19 cellular contexts compared by ENCODE assay signal in the genomic region with DNA sequence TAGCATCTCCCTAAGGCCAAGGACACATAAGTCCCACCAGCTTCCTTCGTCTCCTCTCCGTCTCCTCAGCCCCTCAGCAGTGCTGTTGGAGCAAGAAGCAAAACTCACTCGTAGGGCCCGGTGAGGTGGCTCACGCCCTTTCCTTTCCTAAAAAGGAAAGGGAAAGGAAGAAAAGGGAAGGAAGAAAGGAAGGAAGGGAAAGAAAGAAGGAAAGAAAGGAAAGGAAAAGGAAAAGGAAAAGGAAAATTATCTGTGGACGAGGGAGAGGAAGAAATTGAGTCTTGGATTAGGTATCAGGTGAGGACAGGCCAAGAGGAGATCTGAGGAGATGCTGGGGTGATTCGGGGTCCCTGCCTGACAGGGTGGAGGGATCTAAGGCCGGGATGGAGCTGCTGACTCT.
"Had no signal": no experiment of that assay in that cellular context is flagged by ENCODE, and none has a peak within 500 bp of the region (broad histone marks: within the 10 kb centered on the region; RNA-seq: fewer than 3 reads in every experiment).

No MANE protein-coding gene starts in this region.

- H3K4me3 ChIP-seq: coronary artery, heart left ventricle, mucosa of descending colon, psoas muscle, right atrium auricular region, tibial artery, vagina had no signal

- H3K36me3 ChIP-seq: right atrium auricular region, tibial artery, vagina had no signal

- H3K27me3 ChIP-seq: heart left ventricle, right atrium auricular region, spleen, tibial artery, vagina had no signal

- FAIRE-seq: bronchial epithelial cell had no signal

- H3K27me3 Mint-ChIP-seq: activated naive CD8-positive, alpha-beta T cell treated with anti-CD3 and anti-CD28 coated beads, Interleukin-2, amount 10 ng/mL, durations not matched to agents 7 days and 5 days had no signal

- H3K9me3 ChIP-seq: heart left ventricle, mucosa of descending colon, psoas muscle, right atrium auricular region, tibial artery, vagina had no signal

- H3K27ac Mint-ChIP-seq: activated naive CD8-positive, alpha-beta T cell treated with anti-CD3 and anti-CD28 coated beads, Interleukin-2, amount 10 ng/mL, durations not matched to agents 7 days and 5 days had no signal

- ATAC-seq: heart left ventricle; left cardiac atrium; mucosa of descending colon; psoas muscle; stimulated activated naive CD8-positive, alpha-beta T cell treated with anti-CD3 and anti-CD28 coated beads, Interleukin-15, Interleukin-2, amounts not matched to agents 100 U/mL and 50 U/mL, for 24 hours had no signal

- H3K4me3 Mint-ChIP-seq: activated naive CD8-positive, alpha-beta T cell treated with anti-CD3 and anti-CD28 coated beads, Interleukin-2, amount 10 ng/mL, durations not matched to agents 7 days and 5 days had no signal

- H3K27ac ChIP-seq: coronary artery, heart left ventricle, psoas muscle, right atrium auricular region, tibial artery, vagina had no signal

- DNase-seq: activated CD4-positive, CD25-positive, alpha-beta regulatory T cell treated with anti-CD3 and anti-CD28 coated beads, Interleukin-2, amount 50 U/mL, for 72 hours; activated naive CD8-positive, alpha-beta T cell treated with anti-CD3 and anti-CD28 coated beads, Interleukin-2, amount 10 ng/mL, durations not matched to agents 7 days and 5 days; activated T-cell treated with anti-CD3 and anti-CD28 coated beads, Interleukin-2, amount 50 U/mL, for 1 hour; amniotic stem cell; cerebellar nuclear complex; heart left ventricle; islet precursor cell; left cardiac atrium; mesenchymal stem cell; mucosa of descending colon; psoas muscle; spleen; stimulated activated CD4-positive, alpha-beta T cell treated with anti-CD3 and anti-CD28 coated beads, Interleukin-4, amount 100 ng/mL, for 1 hour; stimulated activated naive CD8-positive, alpha-beta T cell treated with anti-CD3 and anti-CD28 coated beads, Interleukin-15, Interleukin-2, amounts not matched to agents 100 U/mL and 50 U/mL, for 24 hours; tibial artery had no signal
